1 cellular context compared by ENCODE assay signal in the genomic region with DNA sequence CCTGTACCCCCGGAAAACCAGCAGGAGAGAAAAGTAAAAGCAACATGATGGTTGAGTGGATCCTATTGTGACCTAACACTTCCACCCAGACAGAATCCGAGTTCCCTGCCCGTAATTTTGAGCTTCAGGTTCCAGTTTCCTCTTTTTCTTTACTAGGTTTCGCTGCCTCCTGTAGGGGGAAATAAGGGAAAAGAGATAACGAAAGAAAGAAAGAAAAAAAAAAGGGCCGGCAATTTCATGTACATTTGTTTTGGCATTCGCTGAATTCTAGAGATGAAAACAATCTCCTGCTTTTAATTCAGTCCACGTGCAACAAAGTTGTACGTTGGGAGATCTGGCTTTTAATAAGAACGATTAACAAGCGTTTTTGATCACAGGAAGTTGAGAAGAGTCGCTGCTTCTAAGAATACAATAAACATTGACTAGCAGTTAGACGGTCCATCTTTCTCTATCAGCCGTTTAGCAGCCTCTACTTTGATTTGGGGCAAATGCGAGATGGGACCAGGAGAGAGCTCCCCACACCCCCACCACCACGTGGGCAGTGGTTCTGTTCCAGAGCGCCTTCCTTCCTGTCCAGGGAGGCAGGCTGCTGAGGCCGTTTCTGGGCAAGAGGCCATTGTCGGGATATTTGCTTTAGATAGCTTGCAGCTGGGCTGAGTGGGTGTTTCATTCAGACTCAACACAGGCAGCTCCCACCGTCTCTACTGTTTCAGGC.
TF ChIP-seq lines count a peak whose summit lies in the region.

No MANE protein-coding gene starts in this region.

TF ChIP-seq in H1, 55 proteins besides CTCF, POLR2A, EP300 and RAD21:
- no peak for TF ChIP-seq MAFK (IDR thresholded peaks at IDR 0.05; ENCODE audit: low read depth, low read length)
- TF ChIP-seq KDM4A (IDR thresholded peaks at IDR 0.05; ENCODE audit: low read depth, low read length, severe bottlenecking), result no peak
- no peak for TF ChIP-seq ASH2L (IDR thresholded peaks at IDR 0.05; ENCODE audit: low read length)
- no peak for TF ChIP-seq ZNF274 (IDR thresholded peaks at IDR 0.05; ENCODE audit: borderline replicate concordance, extremely low read depth, low read length)
- TF ChIP-seq TAF1 (IDR thresholded peaks at IDR 0.05; ENCODE audit: low read depth, low read length), result no peak
TF ChIP-seq in H1: peak in this region for 0.
